Comparison of ENCODE assay signal across 10 cellular contexts in the genomic region with DNA sequence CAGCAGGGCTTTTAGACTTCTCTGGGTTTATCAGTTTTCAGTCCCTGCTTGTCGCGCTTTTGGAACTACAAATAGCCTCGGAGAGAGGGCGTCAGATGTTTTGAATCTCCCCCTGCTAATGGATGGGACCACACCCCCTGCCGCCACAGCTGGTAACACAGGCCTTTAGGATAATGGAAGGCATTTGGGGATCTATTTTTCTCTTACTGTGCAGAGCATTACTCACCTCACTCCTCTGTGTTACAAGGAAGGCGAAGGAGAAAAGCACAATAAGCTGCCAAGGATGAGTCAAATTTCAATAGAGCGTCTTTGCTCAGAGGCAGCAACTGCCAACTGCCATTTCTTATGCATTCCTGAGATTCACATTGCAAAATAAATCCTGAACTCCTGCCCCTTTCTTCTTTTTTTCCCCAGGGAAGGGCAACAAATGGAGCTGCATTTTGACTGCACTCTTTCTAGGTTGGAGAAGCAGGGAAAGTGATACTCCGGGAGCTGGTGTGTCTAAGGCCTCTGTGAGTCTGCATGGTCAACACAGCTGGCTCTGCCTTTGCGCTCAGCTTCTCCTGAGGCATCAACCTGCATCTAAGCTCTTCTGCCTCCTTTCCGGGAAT. TPM values are rescaled to one million over a fixed set of nuclear protein-coding genes. Genes with fewer than 3 reads are reported as not detected.
DNase-seq lines count a peak whose midpoint lies in the region; ATAC-seq and TF ChIP-seq lines count a peak whose summit lies in the region.
"Had no signal": no experiment of that assay in that cellular context is flagged by ENCODE, and none has a peak within 500 bp of the region (broad histone marks: within the 10 kb centered on the region; RNA-seq: fewer than 3 reads in every experiment).

No MANE protein-coding gene starts in this region.

- H3K9me3 ChIP-seq in SK-N-SH (no peaks in the 10 kb centered on the region), transverse colon (peaks cover 2 to 4% of the 10 kb centered on the region in 2 donors)

- TF ChIP-seq EP300 in SK-N-SH (IDR thresholded peaks at IDR 0.05; ENCODE audit: borderline replicate concordance in 1 of 2, low read depth in 1 of 2, low read length in 1 of 2) (peak in 1 of 2 experiments; percentile 82; a peak in 1 of 4 replicates), transverse colon (IDR thresholded peaks at IDR 0.05; ENCODE audit: low read depth) (no peak)

- H3K9me2 ChIP-seq in SK-N-SH, result no peaks in the 10 kb centered on the region

- H3K27ac Mint-ChIP-seq in activated CD4-positive, alpha-beta T cell treated with anti-CD3 and anti-CD28 coated beads, Interleukin-2, amount 10 ng/mL, durations not matched to agents 7 days and 5 days, result peak overlapping the region; percentile 71
- H3K27ac Mint-ChIP-seq in activated CD4-positive, alpha-beta T cell treated with anti-CD3 and anti-CD28 coated beads for 36 hours, result no peak overlapping the region
- H3K27ac Mint-ChIP-seq: CD4-positive, alpha-beta T cell had no signal

- peaks cover 3% of the 10 kb centered on the region for H3K27me3 Mint-ChIP-seq in activated CD4-positive, alpha-beta T cell treated with anti-CD3 and anti-CD28 coated beads, Interleukin-2, amount 10 ng/mL, durations not matched to agents 7 days and 5 days
- H3K27me3 Mint-ChIP-seq in activated CD4-positive, alpha-beta T cell treated with anti-CD3 and anti-CD28 coated beads for 36 hours, result peaks cover 1% of the 10 kb centered on the region
- H3K27me3 Mint-ChIP-seq: CD4-positive, alpha-beta T cell had no signal

- peak overlapping the region; percentile 50 to 81; a peak in 3 of 4 replicates for H3K27ac ChIP-seq in SK-N-SH (ENCODE audit: low read depth in 2 of 2, low read length in 1 of 2)
- H3K27ac ChIP-seq in transverse colon, result peak overlapping the region in 2 of 4 donors; percentile 14 to 30

- peaks cover 6% of the 10 kb centered on the region for H3K36me3 Mint-ChIP-seq in activated CD4-positive, alpha-beta T cell treated with anti-CD3 and anti-CD28 coated beads, Interleukin-2, amount 10 ng/mL, durations not matched to agents 7 days and 5 days (ENCODE audit: low read depth)
- no peaks in the 10 kb centered on the region for H3K36me3 Mint-ChIP-seq in activated CD4-positive, alpha-beta T cell treated with anti-CD3 and anti-CD28 coated beads for 36 hours (ENCODE audit: low read depth)

- peaks cover 8% of the 10 kb centered on the region for H3K9me3 Mint-ChIP-seq in activated CD4-positive, alpha-beta T cell treated with anti-CD3 and anti-CD28 coated beads, Interleukin-2, amount 10 ng/mL, durations not matched to agents 7 days and 5 days
- no peaks in the 10 kb centered on the region for H3K9me3 Mint-ChIP-seq in activated CD4-positive, alpha-beta T cell treated with anti-CD3 and anti-CD28 coated beads for 36 hours (ENCODE audit: low read depth)
- H3K9me3 Mint-ChIP-seq: CD4-positive, alpha-beta T cell had no signal

- peak; percentile 40 for TF ChIP-seq CTCF in SK-N-SH (IDR thresholded peaks at IDR 0.05)
- TF ChIP-seq CTCF in transverse colon (IDR thresholded peaks at IDR 0.05), result no peak

- H2AFZ ChIP-seq in SK-N-SH (ENCODE audit: low read depth), result peak overlapping the region; percentile 89; the same call in 1 of the 2 replicates

- H3K4me2 ChIP-seq in SK-N-SH, result peak overlapping the region; percentile 64

- peaks cover 25% of the 10 kb centered on the region for H3F3A ChIP-seq in SK-N-SH (replicated peaks; ENCODE audit: insufficient read depth)

- POLR2A ChIA-PET in activated CD4-positive, alpha-beta T cell treated with anti-CD3 and anti-CD28 coated beads, Interleukin-2, amount 10 ng/mL, durations not matched to agents 7 days and 5 days (lab: Charles Lee), result interaction anchor here (0.6 kb wide), 1 partner anchor 22 kb away, joined by 10 read pairs; no protein-coding TSS in a partner anchor
- POLR2A ChIA-PET in activated CD4-positive, alpha-beta T cell treated with anti-CD3 and anti-CD28 coated beads for 36 hours (lab: Charles Lee), result interaction anchor here (0.6 kb wide), 1 partner anchor 20 kb away, joined by 3 read pairs; no protein-coding TSS in a partner anchor
- POLR2A ChIA-PET in SK-N-SH (lab: Yijun Ruan, JAX), result no interaction called here

- intact Hi-C loops in activated CD4-positive, alpha-beta T cell treated with anti-CD3 and anti-CD28 coated beads for 36 hours (cut with DNase I, micrococcal nuclease), result no loop called here
- intact Hi-C loops in transverse colon (cut with DNase I; ENCODE audit: low total_unique reads), result no loop called here

- TF ChIP-seq RAD21 in SK-N-SH (IDR thresholded peaks at IDR 0.05; ENCODE audit: low read length), result no peak

- no peaks in the 10 kb centered on the region for H3K27me3 ChIP-seq in SK-N-SH (ENCODE audit: insufficient read depth)
- no peaks in the 10 kb centered on the region for H3K27me3 ChIP-seq in transverse colon

- H3K36me3 ChIP-seq in SK-N-SH (replicated peaks in 1 of 2; ENCODE audit: control insufficient read depth in 1 of 2, insufficient read depth in 2 of 2, low read length in 1 of 2) (no peaks in the 10 kb centered on the region), transverse colon (no peaks in the 10 kb centered on the region)

- H3K4me3 Mint-ChIP-seq in activated CD4-positive, alpha-beta T cell treated with anti-CD3 and anti-CD28 coated beads, Interleukin-2, amount 10 ng/mL, durations not matched to agents 7 days and 5 days, result no peak overlapping the region
- no peak overlapping the region for H3K4me3 Mint-ChIP-seq in activated CD4-positive, alpha-beta T cell treated with anti-CD3 and anti-CD28 coated beads for 36 hours
- H3K4me3 Mint-ChIP-seq: CD4-positive, alpha-beta T cell had no signal

- in situ Hi-C loops in transverse colon (cut with MboI; ENCODE audit: low pct_ligation_motif_present in 1 of 4, low pct_unique_long_range_greater_than_20kb in 1 of 4, low sequenced_read_pairs in 3 of 4), result no loop called here

- H3K4me3 ChIP-seq in SK-N-SH (ENCODE audit: low read depth in 2 of 2, low read length in 1 of 2) (peak overlapping the region in 1 of 2 experiments; percentile 5; a peak in 1 of 4 replicates), transverse colon (no peak overlapping the region)

- CTCF ChIA-PET in activated CD4-positive, alpha-beta T cell treated with anti-CD3 and anti-CD28 coated beads, Interleukin-2, amount 10 ng/mL, durations not matched to agents 7 days and 5 days (lab: Charles Lee), result interaction anchor here (0.6 to 2.1 kb wide), 11 partner anchors 8 to 373 kb away, joined by 3 to 22 read pairs (median 3); no protein-coding TSS in a partner anchor
- CTCF ChIA-PET in activated CD4-positive, alpha-beta T cell treated with anti-CD3 and anti-CD28 coated beads for 36 hours (lab: Charles Lee), result interaction anchor here (0.5 to 1.8 kb wide), 3 partner anchors 10 to 447 kb away, joined by 3 to 4 read pairs (median 4); no protein-coding TSS in a partner anchor
- CTCF ChIA-PET in SK-N-SH (lab: Yijun Ruan, JAX), result interaction anchor here (0.9 to 2.1 kb wide), 5 partner anchors 9 to 210 kb away, joined by 3 to 9 read pairs (median 3); a partner anchor contains a TSS

- no peak for TF ChIP-seq POLR2A in transverse colon (IDR thresholded peaks at IDR 0.05)

- 24% methylated on average over 10 of the region's 10 CpGs for WGBS in SK-N-SH (ENCODE audit: low lambda C conversion rate)
- whole genome bisulfite sequencing in transverse colon (ENCODE audit: low coverage in 1 of 2), 2 donors, result 69 to 100% methylated on average over 2 to 10 of the region's 10 CpGs

- H3K79me2 ChIP-seq in SK-N-SH (ENCODE audit: insufficient read depth), result no peaks in the 10 kb centered on the region

- no peaks in the 10 kb centered on the region for H4K20me1 ChIP-seq in SK-N-SH (ENCODE audit: insufficient read depth)

- H3K9ac ChIP-seq in SK-N-SH, result peak overlapping the region; percentile 55; the same call in 1 of the 2 replicates

- H3K4me1 ChIP-seq in SK-N-SH (ENCODE audit: control insufficient read depth in 1 of 2, insufficient read depth in 2 of 2, low read depth in 1 of 2, low read length in 1 of 2) (peaks cover 0 to 34% of the 10 kb centered on the region in 2 experiments; a peak in 2 of 4 replicates), transverse colon (peaks cover 0 to 10% (median 3%) of the 10 kb centered on the region in 4 donors)

- peaks cover 29% of the 10 kb centered on the region for H3K4me1 Mint-ChIP-seq in activated CD4-positive, alpha-beta T cell treated with anti-CD3 and anti-CD28 coated beads, Interleukin-2, amount 10 ng/mL, durations not matched to agents 7 days and 5 days
- peaks cover 9% of the 10 kb centered on the region for H3K4me1 Mint-ChIP-seq in activated CD4-positive, alpha-beta T cell treated with anti-CD3 and anti-CD28 coated beads for 36 hours

- ATAC-seq in activated CD4-positive, alpha-beta T cell treated with anti-CD3 and anti-CD28 coated beads for 36 hours, result no peak

- DNase-seq in activated CD4-positive, alpha-beta T cell treated with anti-CD3 and anti-CD28 coated beads, Interleukin-2, amount 10 ng/mL, durations not matched to agents 7 days and 5 days, result no peak
- no peak for DNase-seq in activated CD4-positive, alpha-beta T cell treated with anti-CD3 and anti-CD28 coated beads for 36 hours
- DNase-seq in SK-N-SH (peak; percentile 33), fibroblast of the conjunctiva (ENCODE audit: low read depth) (peak; percentile 97), smooth muscle cell of the brain vasculature (ENCODE audit: low read depth, low spot score) (peak; percentile 80), NCI-H510A treated with DMSO at 0.1 percent for 48 hours (lab: John Stamatoyannopoulos, UW) (no peak), transverse colon (no peak)
- DNase-seq in stimulated activated CD4-positive, alpha-beta T cell treated with anti-CD3 and anti-CD28 coated beads, Interleukin-12 subunit alpha, Interleukin-12 subunit beta, amount 100 ng/mL, for 4 hours, result no peak
- DNase-seq: CD4-positive, alpha-beta T cell; stimulated activated CD4-positive, alpha-beta T cell treated with anti-CD3 and anti-CD28 coated beads, Interleukin-1b, Interleukin-23, amount 100 ng/mL, for 48 hours had no signal

TF ChIP-seq in SK-N-SH, 30 proteins besides CTCF, POLR2A, EP300 and RAD21 (continues in another document):
- peak; percentile 57 for TF ChIP-seq POLR2AphosphoS5 (IDR thresholded peaks at IDR 0.05; ENCODE audit: low read depth, low read length)

RNA-seq across cellular contexts. Expression of a gene that starts 31.5 kb away (rescaled TPM):
- total RNA-seq in activated CD4-positive, alpha-beta T cell treated with anti-CD3 and anti-CD28 coated beads, Interleukin-2, amount 10 ng/mL, durations not matched to agents 7 days and 5 days, result 10 to 100 TPM; 36.3 to 44.2 TPM
- total RNA-seq in activated CD4-positive, alpha-beta T cell treated with anti-CD3 and anti-CD28 coated beads for 36 hours, result 10 to 100 TPM; 44.2 to 56.7 TPM
- polyA plus RNA-seq in SK-N-SH (2012; rRNA removed), result 13.3 and 14.2 TPM in 2 replicates
- 15.5 and 22.5 TPM in 2 replicates for polyA plus RNA-seq in SK-N-SH (2012; cell fraction: cytosol; rRNA removed)
- 8.8 and 15.4 TPM in 2 replicates for polyA plus RNA-seq in SK-N-SH (2012; cell fraction: nucleus; rRNA removed)
- 10 to 100 TPM in 1 of 4 donors, 1 to 10 TPM in 3; 3.6 to 15.7 (median 8.9) TPM for total RNA-seq in transverse colon

Comparison
In these comparisons a context has a peak if more than half of its experiments do, and no peak if none do; other contexts are left out.
1. DNase-seq: peak in SK-N-SH (single experiment), fibroblast of the conjunctiva (single experiment) and smooth muscle cell of the brain vasculature (single experiment); none in activated CD4-positive, alpha-beta T cell treated with anti-CD3 and anti-CD28 coated beads, Interleukin-2, amount 10 ng/mL, durations not matched to agents 7 days and 5 days (single experiment), activated CD4-positive, alpha-beta T cell treated with anti-CD3 and anti-CD28 coated beads for 36 hours (single experiment), NCI-H510A treated with DMSO at 0.1 percent for 48 hours (single experiment), transverse colon (single experiment) and stimulated activated CD4-positive, alpha-beta T cell treated with anti-CD3 and anti-CD28 coated beads, Interleukin-12 subunit alpha, Interleukin-12 subunit beta, amount 100 ng/mL, for 4 hours (single experiment).